26 cellular contexts compared by ENCODE assay signal in the genomic region with DNA sequence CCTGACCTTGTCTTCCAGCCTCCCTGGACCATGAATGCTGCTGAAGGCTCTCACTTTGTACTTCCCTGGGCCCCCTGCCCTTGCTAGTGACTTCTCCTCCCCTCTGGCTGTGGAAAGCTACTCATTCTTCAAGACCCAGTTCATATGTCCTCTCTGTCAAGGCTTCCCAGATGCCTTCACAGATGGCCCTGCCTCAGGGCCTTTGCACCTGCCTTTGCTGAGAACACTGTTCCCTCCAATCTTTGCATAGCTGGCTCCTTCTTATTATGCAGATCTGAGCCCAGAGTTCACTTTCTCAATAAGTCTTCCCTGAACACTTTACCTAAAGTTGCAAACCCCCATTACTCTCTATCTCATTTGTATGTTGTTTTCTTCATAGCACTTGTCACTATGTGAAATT.
"Had no signal": no experiment of that assay in that cellular context is flagged by ENCODE, and none has a peak within 500 bp of the region (broad histone marks: within the 10 kb centered on the region; RNA-seq: fewer than 3 reads in every experiment).

No MANE protein-coding gene starts in this region.

- H3K79me2 ChIP-seq: parathyroid adenoma had no signal

- H3K27ac ChIP-seq: epithelial cell of prostate, parathyroid adenoma, suprapubic skin had no signal

- H3K4me1 Mint-ChIP-seq: activated B cell treated with CpG ODN at 0.5 μM for 24 hours; activated CD4-positive, alpha-beta T cell treated with anti-CD3 and anti-CD28 coated beads for 36 hours; activated T-helper 17 cell treated with anti-CD3 and anti-CD28 coated beads, Interleukin-2, amount 50 U/mL, for 72 hours; central memory CD8-positive, alpha-beta T cell had no signal

- H3K4me3 Mint-ChIP-seq: activated B cell treated with CpG ODN at 0.5 μM for 24 hours; activated CD4-positive, alpha-beta T cell treated with anti-CD3 and anti-CD28 coated beads for 36 hours; activated naive CD8-positive, alpha-beta T cell; activated T-cell treated with anti-CD3 and anti-CD28 coated beads, Interleukin-2, amount 50 U/mL, for 24 hours; activated T-helper 17 cell treated with anti-CD3 and anti-CD28 coated beads, Interleukin-2, amount 50 U/mL, for 72 hours; central memory CD8-positive, alpha-beta T cell; endodermal cell; mesothelial cell of epicardium; naive thymus-derived CD8-positive, alpha-beta T cell; T-helper 17 cell had no signal

- H2AFZ ChIP-seq: parathyroid adenoma had no signal

- DNase-seq: activated B cell treated with CpG ODN at 0.5 μM for 24 hours; activated CD4-positive, alpha-beta T cell treated with anti-CD3 and anti-CD28 coated beads for 36 hours; activated CD4-positive, alpha-beta T cell treated with anti-CD3 and anti-CD28 coated beads, Interleukin-2, amount 50 U/mL, for 4 hours; activated CD8-positive, alpha-beta memory T cell treated with anti-CD3 and anti-CD28 coated beads for 24 hours; activated CD8-positive, alpha-beta memory T cell treated with anti-CD3 and anti-CD28 coated beads, Interleukin-2, amount 50 U/mL, for 4 hours; activated naive CD4-positive, alpha-beta T cell; activated T-cell treated with anti-CD3 and anti-CD28 coated beads, Interleukin-2, amount 50 U/mL, for 24 hours; adrenal gland; endodermal cell; hippocampal formation; kidney glomerular epithelial cell; left ventricle myocardium superior; mammary epithelial cell; naive thymus-derived CD8-positive, alpha-beta T cell; right cardiac atrium; stimulated activated CD4-positive, alpha-beta T cell treated with anti-CD3 and anti-CD28 coated beads, Interleukin-4, amount 100 ng/mL, for 4 hours; stimulated activated naive CD8-positive, alpha-beta T cell treated with anti-CD3 and anti-CD28 coated beads, Interleukin-15, Interleukin-2, amounts not matched to agents 100 U/mL and 50 U/mL, for 24 hours; T-helper 17 cell; upper lobe of left lung had no signal

- H3K36me3 Mint-ChIP-seq: activated naive CD8-positive, alpha-beta T cell; mesothelial cell of epicardium; naive thymus-derived CD8-positive, alpha-beta T cell had no signal

- H3K4me3 ChIP-seq: adrenal gland, suprapubic skin, upper lobe of left lung had no signal

- H3K27me3 ChIP-seq: adrenal gland, suprapubic skin, upper lobe of left lung had no signal

- H3K27me3 Mint-ChIP-seq: activated B cell treated with CpG ODN at 0.5 μM for 24 hours had no signal

- ATAC-seq: activated CD4-positive, alpha-beta T cell treated with anti-CD3 and anti-CD28 coated beads for 36 hours; activated T-helper 17 cell treated with anti-CD3 and anti-CD28 coated beads, Interleukin-2, amount 50 U/mL, for 72 hours; left ventricle myocardium superior; naive thymus-derived CD8-positive, alpha-beta T cell; right cardiac atrium; stimulated activated naive CD8-positive, alpha-beta T cell treated with anti-CD3 and anti-CD28 coated beads, Interleukin-15, Interleukin-2, amounts not matched to agents 100 U/mL and 50 U/mL, for 24 hours; T-helper 17 cell had no signal

- H3K27ac Mint-ChIP-seq: activated B cell treated with CpG ODN at 0.5 μM for 24 hours; activated CD4-positive, alpha-beta T cell treated with anti-CD3 and anti-CD28 coated beads for 36 hours; activated naive CD8-positive, alpha-beta T cell; activated T-cell treated with anti-CD3 and anti-CD28 coated beads, Interleukin-2, amount 50 U/mL, for 24 hours; activated T-helper 17 cell treated with anti-CD3 and anti-CD28 coated beads, Interleukin-2, amount 50 U/mL, for 72 hours; endodermal cell; naive thymus-derived CD8-positive, alpha-beta T cell; T-helper 17 cell had no signal

- H3K9me3 Mint-ChIP-seq: activated B cell treated with CpG ODN at 0.5 μM for 24 hours; activated T-cell treated with anti-CD3 and anti-CD28 coated beads, Interleukin-2, amount 50 U/mL, for 24 hours; activated T-helper 17 cell treated with anti-CD3 and anti-CD28 coated beads, Interleukin-2, amount 50 U/mL, for 72 hours; central memory CD8-positive, alpha-beta T cell; endodermal cell; mesothelial cell of epicardium; naive thymus-derived CD8-positive, alpha-beta T cell had no signal

- H3K9me3 ChIP-seq: adrenal gland, suprapubic skin, upper lobe of left lung had no signal

- H3K36me3 ChIP-seq: suprapubic skin, upper lobe of left lung had no signal
